In the genomic region with DNA sequence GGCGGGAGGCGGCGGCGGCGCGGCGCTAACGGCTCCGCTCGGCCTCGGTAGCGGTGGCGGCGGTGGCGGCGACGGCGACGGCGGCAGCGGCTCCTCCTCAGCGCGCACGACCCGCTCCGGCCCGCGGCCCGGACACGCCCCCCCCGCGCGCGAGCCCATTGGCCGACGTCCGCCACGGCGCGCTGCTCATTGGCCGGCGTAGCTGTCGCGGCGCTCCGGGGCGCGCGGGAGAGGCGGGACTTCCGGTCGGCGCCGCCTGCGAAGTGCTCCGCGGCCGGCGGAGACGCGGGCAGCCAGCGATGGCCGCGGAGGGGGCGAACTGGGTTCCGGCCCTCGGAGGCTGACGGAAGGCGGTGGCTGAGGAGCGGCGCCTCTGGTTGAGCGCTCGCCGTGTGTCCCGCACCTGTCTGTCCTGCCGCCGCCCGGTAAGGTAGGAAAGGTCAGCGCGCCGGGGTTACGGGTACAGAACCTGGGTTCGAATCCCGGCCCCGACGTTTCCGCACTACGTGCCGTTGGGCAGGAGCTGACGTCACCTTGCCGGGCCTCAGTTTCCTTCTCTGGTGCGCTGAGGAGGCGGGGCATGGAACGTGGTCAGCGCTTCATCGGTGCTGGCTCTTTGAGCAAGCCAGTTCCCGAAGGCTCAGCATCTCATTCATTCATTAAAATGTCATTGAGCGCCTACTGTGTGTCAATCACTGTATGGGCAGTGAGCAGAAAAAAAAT, we compare ENCODE assay signal across 1 cellular context.
TF ChIP-seq lines count a peak whose summit lies in the region.

A gene (minus strand): TSS at position 108 of the 723 bp plus-strand sequence. CDS start 13,826 bp downstream, outside the sequence.

TF ChIP-seq in HEK293, 187 proteins besides CTCF, POLR2A, EP300 and RAD21 (continued from another document and continues in another):
- TF ChIP-seq ZNF473 (tag by site-specific recombination; IDR thresholded peaks at IDR 0.05) (no peak), ZNF776 (tag by site-specific recombination; IDR thresholded peaks at IDR 0.05; ENCODE audit: borderline replicate concordance) (no peak), ZNF555 (tag by site-specific recombination; conservative IDR thresholded peaks at IDR 0.05) (no peak), ZNF658 (tag by site-specific recombination; IDR thresholded peaks at IDR 0.05) (no peak), GLIS2 (tag by site-specific recombination; IDR thresholded peaks at IDR 0.05) (no peak), ZFP69B (tag by site-specific recombination; IDR thresholded peaks at IDR 0.05) (peak; percentile 52; the same call in 1 of the 2 replicates), ZNF184 (tag by site-specific recombination; IDR thresholded peaks at IDR 0.05) (peak; percentile 77; the same call in 1 of the 2 replicates), ZBTB7A (tag by site-specific recombination; IDR thresholded peaks at IDR 0.05; ENCODE audit: low read depth) (peak; percentile 75; the same call in 1 of the 2 replicates), ZNF510 (tag by site-specific recombination; IDR thresholded peaks at IDR 0.05; ENCODE audit: insufficient replicate concordance) (no peak), ZNF626 (tag by site-specific recombination; IDR thresholded peaks at IDR 0.05) (no peak), ZNF19 (tag by site-specific recombination; IDR thresholded peaks at IDR 0.05; ENCODE audit: low read depth) (no peak), ZNF530 (tag by site-specific recombination; IDR thresholded peaks at IDR 0.05; ENCODE audit: low read depth) (no peak), OVOL3 (tag by site-specific recombination; IDR thresholded peaks at IDR 0.05) (0 out of 2 replicates have a peak, but pooled peaks have one; percentile 47), TCF7L2 (IDR thresholded peaks at IDR 0.05; ENCODE audit: borderline replicate concordance, low read depth, low read length) (no peak), ZNF202 (tag by site-specific recombination; IDR thresholded peaks at IDR 0.05; ENCODE audit: borderline replicate concordance) (no peak), ZNF561 (tag by site-specific recombination; IDR thresholded peaks at IDR 0.05; ENCODE audit: borderline replicate concordance) (peak; percentile 83), ZNF132 (tag by site-specific recombination; IDR thresholded peaks at IDR 0.05; ENCODE audit: borderline replicate concordance) (no peak), ZNF76 (tag by site-specific recombination; IDR thresholded peaks at IDR 0.05; ENCODE audit: borderline replicate concordance, low read depth) (peak; percentile 66; the same call in 1 of the 2 replicates), ZNF174 (tag by site-specific recombination; IDR thresholded peaks at IDR 0.05) (no peak), ZNF624 (tag by site-specific recombination; IDR thresholded peaks at IDR 0.05) (no peak), ZNF558 (tag by site-specific recombination; IDR thresholded peaks at IDR 0.05) (no peak), ZNF837 (tag by site-specific recombination; IDR thresholded peaks at IDR 0.05) (peak; percentile 56; the same call in 1 of the 2 replicates), GLI2 (tag by site-specific recombination; IDR thresholded peaks at IDR 0.05; ENCODE audit: borderline replicate concordance, low read depth) (no peak), ZNF610 (tag by site-specific recombination; IDR thresholded peaks at IDR 0.05; ENCODE audit: borderline replicate concordance) (peak; percentile 82; the same call in 1 of the 2 replicates), PRDM1 (tag by site-specific recombination; IDR thresholded peaks at IDR 0.05) (no peak), ZNF221 (tag by site-specific recombination; IDR thresholded peaks at IDR 0.05; ENCODE audit: borderline replicate concordance) (no peak), ZNF121 (tag by site-specific recombination; IDR thresholded peaks at IDR 0.05) (no peak; the same call in 1 of the 2 replicates), ZBTB21 (tag by site-specific recombination; IDR thresholded peaks at IDR 0.05) (no peak; the same call in 1 of the 2 replicates), ZNF792 (tag by site-specific recombination; IDR thresholded peaks at IDR 0.05) (peak; percentile 93), ZNF157 (tag by site-specific recombination; IDR thresholded peaks at IDR 0.05) (no peak), GLIS1 (tag by site-specific recombination; IDR thresholded peaks at IDR 0.05) (no peak), ZNF677 (tag by site-specific recombination; IDR thresholded peaks at IDR 0.05) (peak; percentile 40; the same call in 1 of the 2 replicates), ZSCAN16 (tag by site-specific recombination; IDR thresholded peaks at IDR 0.05) (no peak; the same call in 1 of the 2 replicates), FEZF1 (tag by site-specific recombination; IDR thresholded peaks at IDR 0.05) (peak; percentile 51; the same call in 1 of the 2 replicates), SCRT1 (tag by site-specific recombination; IDR thresholded peaks at IDR 0.05; ENCODE audit: borderline replicate concordance) (no peak), ZEB2 (tag by site-specific recombination; IDR thresholded peaks at IDR 0.05) (peak; percentile 97), YY2 (tag by site-specific recombination; IDR thresholded peaks at IDR 0.05) (0 out of 2 replicates have a peak, but pooled peaks have one; percentile 55), OSR2 (tag by site-specific recombination; IDR thresholded peaks at IDR 0.05) (no peak), ZSCAN23 (tag by site-specific recombination; IDR thresholded peaks at IDR 0.05) (no peak)
- TF ChIP-seq, protein P1, sequence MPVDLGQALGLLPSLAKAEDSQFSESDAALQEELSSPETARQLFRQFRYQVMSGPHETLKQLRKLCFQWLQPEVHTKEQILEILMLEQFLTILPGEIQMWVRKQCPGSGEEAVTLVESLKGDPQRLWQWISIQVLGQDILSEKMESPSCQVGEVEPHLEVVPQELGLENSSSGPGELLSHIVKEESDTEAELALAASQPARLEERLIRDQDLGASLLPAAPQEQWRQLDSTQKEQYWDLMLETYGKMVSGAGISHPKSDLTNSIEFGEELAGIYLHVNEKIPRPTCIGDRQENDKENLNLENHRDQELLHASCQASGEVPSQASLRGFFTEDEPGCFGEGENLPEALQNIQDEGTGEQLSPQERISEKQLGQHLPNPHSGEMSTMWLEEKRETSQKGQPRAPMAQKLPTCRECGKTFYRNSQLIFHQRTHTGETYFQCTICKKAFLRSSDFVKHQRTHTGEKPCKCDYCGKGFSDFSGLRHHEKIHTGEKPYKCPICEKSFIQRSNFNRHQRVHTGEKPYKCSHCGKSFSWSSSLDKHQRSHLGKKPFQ (tag by site-specific recombination; IDR thresholded peaks at IDR 0.05): no peak
- TF ChIP-seq, protein P2, sequence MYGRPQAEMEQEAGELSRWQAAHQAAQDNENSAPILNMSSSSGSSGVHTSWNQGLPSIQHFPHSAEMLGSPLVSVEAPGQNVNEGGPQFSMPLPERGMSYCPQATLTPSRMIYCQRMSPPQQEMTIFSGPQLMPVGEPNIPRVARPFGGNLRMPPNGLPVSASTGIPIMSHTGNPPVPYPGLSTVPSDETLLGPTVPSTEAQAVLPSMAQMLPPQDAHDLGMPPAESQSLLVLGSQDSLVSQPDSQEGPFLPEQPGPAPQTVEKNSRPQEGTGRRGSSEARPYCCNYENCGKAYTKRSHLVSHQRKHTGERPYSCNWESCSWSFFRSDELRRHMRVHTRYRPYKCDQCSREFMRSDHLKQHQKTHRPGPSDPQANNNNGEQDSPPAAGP (tag by site-specific recombination; IDR thresholded peaks at IDR 0.05): peak; percentile 78
- TF ChIP-seq, protein P3, sequence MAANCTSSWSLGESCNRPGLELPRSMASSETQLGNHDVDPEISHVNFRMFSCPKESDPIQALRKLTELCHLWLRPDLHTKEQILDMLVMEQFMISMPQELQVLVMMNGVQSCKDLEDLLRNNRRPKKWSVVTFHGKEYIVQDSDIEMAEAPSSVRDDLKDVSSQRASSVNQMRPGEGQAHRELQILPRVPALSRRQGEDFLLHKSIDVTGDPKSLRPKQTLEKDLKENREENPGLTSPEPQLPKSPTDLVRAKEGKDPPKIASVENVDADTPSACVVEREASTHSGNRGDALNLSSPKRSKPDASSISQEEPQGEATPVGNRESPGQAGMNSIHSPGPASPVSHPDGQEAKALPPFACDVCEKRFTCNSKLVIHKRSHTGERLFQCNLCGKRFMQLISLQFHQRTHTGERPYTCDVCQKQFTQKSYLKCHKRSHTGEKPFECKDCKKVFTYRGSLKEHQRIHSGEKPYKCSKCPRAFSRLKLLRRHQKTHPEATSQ (tag by site-specific recombination; IDR thresholded peaks at IDR 0.05): peak; percentile 95
- TF ChIP-seq, protein P4, sequence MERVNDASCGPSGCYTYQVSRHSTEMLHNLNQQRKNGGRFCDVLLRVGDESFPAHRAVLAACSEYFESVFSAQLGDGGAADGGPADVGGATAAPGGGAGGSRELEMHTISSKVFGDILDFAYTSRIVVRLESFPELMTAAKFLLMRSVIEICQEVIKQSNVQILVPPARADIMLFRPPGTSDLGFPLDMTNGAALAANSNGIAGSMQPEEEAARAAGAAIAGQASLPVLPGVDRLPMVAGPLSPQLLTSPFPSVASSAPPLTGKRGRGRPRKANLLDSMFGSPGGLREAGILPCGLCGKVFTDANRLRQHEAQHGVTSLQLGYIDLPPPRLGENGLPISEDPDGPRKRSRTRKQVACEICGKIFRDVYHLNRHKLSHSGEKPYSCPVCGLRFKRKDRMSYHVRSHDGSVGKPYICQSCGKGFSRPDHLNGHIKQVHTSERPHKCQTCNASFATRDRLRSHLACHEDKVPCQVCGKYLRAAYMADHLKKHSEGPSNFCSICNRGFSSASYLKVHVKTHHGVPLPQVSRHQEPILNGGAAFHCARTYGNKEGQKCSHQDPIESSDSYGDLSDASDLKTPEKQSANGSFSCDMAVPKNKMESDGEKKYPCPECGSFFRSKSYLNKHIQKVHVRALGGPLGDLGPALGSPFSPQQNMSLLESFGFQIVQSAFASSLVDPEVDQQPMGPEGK (tag by site-specific recombination; IDR thresholded peaks at IDR 0.05): peak; percentile 63
- TF ChIP-seq, protein P5, sequence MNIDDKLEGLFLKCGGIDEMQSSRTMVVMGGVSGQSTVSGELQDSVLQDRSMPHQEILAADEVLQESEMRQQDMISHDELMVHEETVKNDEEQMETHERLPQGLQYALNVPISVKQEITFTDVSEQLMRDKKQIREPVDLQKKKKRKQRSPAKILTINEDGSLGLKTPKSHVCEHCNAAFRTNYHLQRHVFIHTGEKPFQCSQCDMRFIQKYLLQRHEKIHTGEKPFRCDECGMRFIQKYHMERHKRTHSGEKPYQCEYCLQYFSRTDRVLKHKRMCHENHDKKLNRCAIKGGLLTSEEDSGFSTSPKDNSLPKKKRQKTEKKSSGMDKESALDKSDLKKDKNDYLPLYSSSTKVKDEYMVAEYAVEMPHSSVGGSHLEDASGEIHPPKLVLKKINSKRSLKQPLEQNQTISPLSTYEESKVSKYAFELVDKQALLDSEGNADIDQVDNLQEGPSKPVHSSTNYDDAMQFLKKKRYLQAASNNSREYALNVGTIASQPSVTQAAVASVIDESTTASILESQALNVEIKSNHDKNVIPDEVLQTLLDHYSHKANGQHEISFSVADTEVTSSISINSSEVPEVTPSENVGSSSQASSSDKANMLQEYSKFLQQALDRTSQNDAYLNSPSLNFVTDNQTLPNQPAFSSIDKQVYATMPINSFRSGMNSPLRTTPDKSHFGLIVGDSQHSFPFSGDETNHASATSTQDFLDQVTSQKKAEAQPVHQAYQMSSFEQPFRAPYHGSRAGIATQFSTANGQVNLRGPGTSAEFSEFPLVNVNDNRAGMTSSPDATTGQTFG (tag by site-specific recombination; IDR thresholded peaks at IDR 0.05; ENCODE audit: borderline replicate concordance): no peak
- TF ChIP-seq, protein P6, sequence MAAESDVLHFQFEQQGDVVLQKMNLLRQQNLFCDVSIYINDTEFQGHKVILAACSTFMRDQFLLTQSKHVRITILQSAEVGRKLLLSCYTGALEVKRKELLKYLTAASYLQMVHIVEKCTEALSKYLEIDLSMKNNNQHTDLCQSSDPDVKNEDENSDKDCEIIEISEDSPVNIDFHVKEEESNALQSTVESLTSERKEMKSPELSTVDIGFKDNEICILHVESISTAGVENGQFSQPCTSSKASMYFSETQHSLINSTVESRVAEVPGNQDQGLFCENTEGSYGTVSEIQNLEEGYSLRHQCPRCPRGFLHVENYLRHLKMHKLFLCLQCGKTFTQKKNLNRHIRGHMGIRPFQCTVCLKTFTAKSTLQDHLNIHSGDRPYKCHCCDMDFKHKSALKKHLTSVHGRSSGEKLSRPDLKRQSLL (tag by site-specific recombination; IDR thresholded peaks at IDR 0.05): no peak
- TF ChIP-seq, protein P7, sequence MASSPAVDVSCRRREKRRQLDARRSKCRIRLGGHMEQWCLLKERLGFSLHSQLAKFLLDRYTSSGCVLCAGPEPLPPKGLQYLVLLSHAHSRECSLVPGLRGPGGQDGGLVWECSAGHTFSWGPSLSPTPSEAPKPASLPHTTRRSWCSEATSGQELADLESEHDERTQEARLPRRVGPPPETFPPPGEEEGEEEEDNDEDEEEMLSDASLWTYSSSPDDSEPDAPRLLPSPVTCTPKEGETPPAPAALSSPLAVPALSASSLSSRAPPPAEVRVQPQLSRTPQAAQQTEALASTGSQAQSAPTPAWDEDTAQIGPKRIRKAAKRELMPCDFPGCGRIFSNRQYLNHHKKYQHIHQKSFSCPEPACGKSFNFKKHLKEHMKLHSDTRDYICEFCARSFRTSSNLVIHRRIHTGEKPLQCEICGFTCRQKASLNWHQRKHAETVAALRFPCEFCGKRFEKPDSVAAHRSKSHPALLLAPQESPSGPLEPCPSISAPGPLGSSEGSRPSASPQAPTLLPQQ (tag by site-specific recombination; IDR thresholded peaks at IDR 0.05): peak; percentile 73
- TF ChIP-seq, protein P8, sequence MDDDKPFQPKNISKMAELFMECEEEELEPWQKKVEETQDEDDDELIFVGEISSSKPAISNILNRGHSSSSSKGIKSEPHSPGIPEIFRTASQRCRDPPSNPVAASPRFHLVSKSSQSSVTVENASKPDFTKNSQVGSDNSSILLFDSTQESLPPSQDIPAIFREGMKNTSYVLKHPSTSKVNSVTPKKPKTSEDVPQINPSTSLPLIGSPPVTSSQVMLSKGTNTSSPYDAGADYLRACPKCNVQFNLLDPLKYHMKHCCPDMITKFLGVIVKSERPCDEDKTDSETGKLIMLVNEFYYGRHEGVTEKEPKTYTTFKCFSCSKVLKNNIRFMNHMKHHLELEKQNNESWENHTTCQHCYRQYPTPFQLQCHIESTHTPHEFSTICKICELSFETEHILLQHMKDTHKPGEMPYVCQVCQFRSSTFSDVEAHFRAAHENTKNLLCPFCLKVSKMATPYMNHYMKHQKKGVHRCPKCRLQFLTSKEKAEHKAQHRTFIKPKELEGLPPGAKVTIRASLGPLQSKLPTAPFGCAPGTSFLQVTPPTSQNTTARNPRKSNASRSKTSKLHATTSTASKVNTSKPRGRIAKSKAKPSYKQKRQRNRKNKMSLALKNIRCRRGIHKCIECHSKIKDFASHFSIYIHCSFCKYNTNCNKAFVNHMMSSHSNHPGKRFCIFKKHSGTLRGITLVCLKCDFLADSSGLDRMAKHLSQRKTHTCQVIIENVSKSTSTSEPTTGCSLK (tag by site-specific recombination; IDR thresholded peaks at IDR 0.05): no peak
- TF ChIP-seq, protein P9, sequence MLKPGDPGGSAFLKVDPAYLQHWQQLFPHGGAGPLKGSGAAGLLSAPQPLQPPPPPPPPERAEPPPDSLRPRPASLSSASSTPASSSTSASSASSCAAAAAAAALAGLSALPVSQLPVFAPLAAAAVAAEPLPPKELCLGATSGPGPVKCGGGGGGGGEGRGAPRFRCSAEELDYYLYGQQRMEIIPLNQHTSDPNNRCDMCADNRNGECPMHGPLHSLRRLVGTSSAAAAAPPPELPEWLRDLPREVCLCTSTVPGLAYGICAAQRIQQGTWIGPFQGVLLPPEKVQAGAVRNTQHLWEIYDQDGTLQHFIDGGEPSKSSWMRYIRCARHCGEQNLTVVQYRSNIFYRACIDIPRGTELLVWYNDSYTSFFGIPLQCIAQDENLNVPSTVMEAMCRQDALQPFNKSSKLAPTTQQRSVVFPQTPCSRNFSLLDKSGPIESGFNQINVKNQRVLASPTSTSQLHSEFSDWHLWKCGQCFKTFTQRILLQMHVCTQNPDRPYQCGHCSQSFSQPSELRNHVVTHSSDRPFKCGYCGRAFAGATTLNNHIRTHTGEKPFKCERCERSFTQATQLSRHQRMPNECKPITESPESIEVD (tag by site-specific recombination; IDR thresholded peaks at IDR 0.05): no peak
